ENCODE assay signal across 30 cellular contexts in the genomic region with DNA sequence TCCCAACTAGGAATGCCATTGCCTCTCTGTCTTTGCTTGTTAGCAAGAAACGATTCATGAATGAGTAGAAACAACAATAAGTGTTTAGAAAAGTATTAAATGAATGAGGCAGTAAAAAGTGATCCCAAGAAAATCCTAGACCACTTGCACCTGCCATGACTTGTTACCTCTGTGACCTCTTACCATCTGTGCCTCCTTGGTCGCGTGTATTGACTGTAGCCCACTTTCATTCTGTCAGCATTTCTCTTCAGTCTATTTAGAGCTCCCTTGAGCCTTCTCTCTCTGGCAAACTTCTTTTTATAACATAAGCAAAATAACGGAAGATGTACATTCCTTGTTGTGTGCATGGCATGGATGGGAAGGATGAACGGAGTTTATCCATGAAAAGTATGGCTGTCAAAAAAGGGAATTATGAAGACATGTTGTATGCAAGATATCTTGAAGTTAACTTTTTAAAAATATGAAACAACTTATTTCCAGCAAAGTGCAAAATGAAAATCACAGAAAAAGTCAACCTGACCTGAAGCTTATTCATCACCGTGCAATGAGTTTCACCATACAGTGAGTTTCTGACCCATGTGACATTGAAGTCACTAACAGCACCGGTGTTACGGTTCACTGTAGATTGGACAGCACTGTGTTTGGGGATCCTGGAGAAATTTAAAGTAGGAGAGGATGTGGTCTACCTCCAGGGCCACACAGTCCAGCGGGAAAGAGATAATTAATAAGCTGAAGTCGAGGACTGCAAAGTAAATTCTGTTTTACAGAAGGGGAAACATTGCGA. TPM values are rescaled to one million over a fixed set of nuclear protein-coding genes. Genes with fewer than 3 reads are reported as not detected.
"Had no signal": no experiment of that assay in that cellular context is flagged by ENCODE, and none has a peak within 500 bp of the region (broad histone marks: within the 10 kb centered on the region; RNA-seq: fewer than 3 reads in every experiment).

No MANE protein-coding gene starts in this region.

- H3K36me3 Mint-ChIP-seq: activated CD8-positive, alpha-beta memory T cell treated with anti-CD3 and anti-CD28 coated beads, Interleukin-2, amount 10 ng/mL, durations not matched to agents 7 days and 5 days; activated naive CD4-positive, alpha-beta T cell treated with anti-CD3 and anti-CD28 coated beads, Interleukin-2, amount 50 U/mL, for 24 hours; activated naive CD8-positive, alpha-beta T cell treated with anti-CD3 and anti-CD28 coated beads for 36 hours had no signal

- H3K27ac Mint-ChIP-seq: activated CD4-positive, alpha-beta memory T cell treated with anti-CD3 and anti-CD28 coated beads for 36 hours; activated CD4-positive, alpha-beta T cell treated with anti-CD3 and anti-CD28 coated beads for 36 hours; activated CD4-positive, alpha-beta T cell treated with anti-CD3 and anti-CD28 coated beads, Interleukin-2, amount 10 ng/mL, durations not matched to agents 24 days and 14 days; activated CD8-positive, alpha-beta memory T cell treated with anti-CD3 and anti-CD28 coated beads, Interleukin-2, amount 10 ng/mL, durations not matched to agents 7 days and 5 days; activated CD8-positive, alpha-beta T cell treated with anti-CD3 and anti-CD28 coated beads, Interleukin-2, amount 10 ng/mL, durations not matched to agents 7 days and 5 days; activated naive CD4-positive, alpha-beta T cell treated with anti-CD3 and anti-CD28 coated beads for 36 hours; activated naive CD4-positive, alpha-beta T cell treated with anti-CD3 and anti-CD28 coated beads, Interleukin-2, amount 50 U/mL, for 24 hours; activated naive CD8-positive, alpha-beta T cell treated with anti-CD3 and anti-CD28 coated beads for 36 hours; activated naive CD8-positive, alpha-beta T cell treated with anti-CD3 and anti-CD28 coated beads, Interleukin-2, amount 50 U/mL, for 24 hours; activated T-helper 1 cell treated with anti-CD3 and anti-CD28 coated beads, Interleukin-12 subunit alpha, Interleukin-12 subunit beta, Interleukin-2, Interleukin-4 antibody, amounts not matched to agents 30 ng/mL and 10 ng/mL and 1 ng/mL, durations not matched to agents 14 hours and 24 hours and 36 hours; activated T-helper 2 cell treated with anti-CD3 and anti-CD28 coated beads, Interferon-gamma antibody, Interleukin-2, Interleukin-4, amounts not matched to agents 10 μg/mL and 5 μg/mL and 100 μg/mL, durations not matched to agents 14 hours and 24 hours and 36 hours; effector memory CD8-positive, alpha-beta T cell had no signal

- H3K4me3 ChIP-seq: adrenal gland, body of pancreas, colonic mucosa, esophagus muscularis mucosa, gastrocnemius medialis, heart right ventricle had no signal

- H3K4me1 ChIP-seq: adrenal gland, body of pancreas, colonic mucosa, esophagus muscularis mucosa, gastrocnemius medialis had no signal

- H3K4me3 Mint-ChIP-seq: activated CD4-positive, alpha-beta memory T cell treated with anti-CD3 and anti-CD28 coated beads for 36 hours; activated CD4-positive, alpha-beta T cell treated with anti-CD3 and anti-CD28 coated beads for 36 hours; activated CD4-positive, alpha-beta T cell treated with anti-CD3 and anti-CD28 coated beads, Interleukin-2, amount 10 ng/mL, durations not matched to agents 24 days and 14 days; activated CD8-positive, alpha-beta memory T cell treated with anti-CD3 and anti-CD28 coated beads, Interleukin-2, amount 10 ng/mL, durations not matched to agents 7 days and 5 days; activated CD8-positive, alpha-beta T cell treated with anti-CD3 and anti-CD28 coated beads, Interleukin-2, amount 10 ng/mL, durations not matched to agents 7 days and 5 days; activated naive CD4-positive, alpha-beta T cell treated with anti-CD3 and anti-CD28 coated beads for 36 hours; activated naive CD4-positive, alpha-beta T cell treated with anti-CD3 and anti-CD28 coated beads, Interleukin-2, amount 50 U/mL, for 24 hours; activated naive CD8-positive, alpha-beta T cell treated with anti-CD3 and anti-CD28 coated beads for 36 hours; activated naive CD8-positive, alpha-beta T cell treated with anti-CD3 and anti-CD28 coated beads, Interleukin-2, amount 50 U/mL, for 24 hours; activated T-helper 1 cell treated with anti-CD3 and anti-CD28 coated beads, Interleukin-12 subunit alpha, Interleukin-12 subunit beta, Interleukin-2, Interleukin-4 antibody, amounts not matched to agents 30 ng/mL and 10 ng/mL and 1 ng/mL, durations not matched to agents 14 hours and 24 hours and 36 hours; effector memory CD8-positive, alpha-beta T cell had no signal

- DNase-seq: activated CD4-positive, alpha-beta memory T cell treated with anti-CD3 and anti-CD28 coated beads for 36 hours; activated CD4-positive, alpha-beta T cell treated with anti-CD3 and anti-CD28 coated beads for 36 hours; activated CD4-positive, alpha-beta T cell treated with anti-CD3 and anti-CD28 coated beads, Interleukin-2, amount 10 ng/mL, durations not matched to agents 24 days and 14 days; activated CD4-positive, CD25-positive, alpha-beta regulatory T cell; activated CD4-positive, CD25-positive, alpha-beta regulatory T cell treated with anti-CD3 and anti-CD28 coated beads, Interleukin-2, amount 50 U/mL, for 72 hours; activated CD8-positive, alpha-beta memory T cell treated with anti-CD3 and anti-CD28 coated beads, Interleukin-2, amount 10 ng/mL, durations not matched to agents 7 days and 5 days; activated CD8-positive, alpha-beta memory T cell treated with anti-CD3 and anti-CD28 coated beads, Interleukin-2, amount 50 U/mL, for 4 hours; activated CD8-positive, alpha-beta T cell treated with anti-CD3 and anti-CD28 coated beads, Interleukin-2, amount 10 ng/mL, durations not matched to agents 7 days and 5 days; activated effector memory CD4-positive, alpha-beta T cell treated with anti-CD3 and anti-CD28 coated beads, Interleukin-2, amount 50 U/mL, for 16 hours; activated naive CD4-positive, alpha-beta T cell treated with anti-CD3 and anti-CD28 coated beads for 36 hours; activated naive CD8-positive, alpha-beta T cell treated with anti-CD3 and anti-CD28 coated beads for 36 hours; activated naive CD8-positive, alpha-beta T cell treated with anti-CD3 and anti-CD28 coated beads, Interleukin-2, amount 50 U/mL, for 24 hours; activated T-cell treated with anti-CD3 and anti-CD28 coated beads, Interleukin-2, amount 50 U/mL, for 1 hour; activated T-cell treated with anti-CD3 and anti-CD28 coated beads, Interleukin-2, amount 50 U/mL, for 48 hours; adrenal gland; amygdala; aorta; body of pancreas; central memory CD4-positive, alpha-beta T cell; colonic mucosa; effector CD4-positive, alpha-beta T cell; effector memory CD8-positive, alpha-beta T cell; erythroblast; gastrocnemius medialis; heart right ventricle had no signal

- H3K9me3 Mint-ChIP-seq: activated CD4-positive, alpha-beta memory T cell treated with anti-CD3 and anti-CD28 coated beads for 36 hours; activated CD4-positive, alpha-beta T cell treated with anti-CD3 and anti-CD28 coated beads, Interleukin-2, amount 10 ng/mL, durations not matched to agents 24 days and 14 days; activated naive CD4-positive, alpha-beta T cell treated with anti-CD3 and anti-CD28 coated beads for 36 hours; activated naive CD4-positive, alpha-beta T cell treated with anti-CD3 and anti-CD28 coated beads, Interleukin-2, amount 50 U/mL, for 24 hours; activated naive CD8-positive, alpha-beta T cell treated with anti-CD3 and anti-CD28 coated beads for 36 hours; activated naive CD8-positive, alpha-beta T cell treated with anti-CD3 and anti-CD28 coated beads, Interleukin-2, amount 50 U/mL, for 24 hours; activated T-helper 1 cell treated with anti-CD3 and anti-CD28 coated beads, Interleukin-12 subunit alpha, Interleukin-12 subunit beta, Interleukin-2, Interleukin-4 antibody, amounts not matched to agents 30 ng/mL and 10 ng/mL and 1 ng/mL, durations not matched to agents 14 hours and 24 hours and 36 hours; activated T-helper 2 cell treated with anti-CD3 and anti-CD28 coated beads, Interferon-gamma antibody, Interleukin-2, Interleukin-4, amounts not matched to agents 10 μg/mL and 5 μg/mL and 100 μg/mL, durations not matched to agents 14 hours and 24 hours and 36 hours had no signal

- H3K27me3 Mint-ChIP-seq: activated CD4-positive, alpha-beta T cell treated with anti-CD3 and anti-CD28 coated beads, Interleukin-2, amount 10 ng/mL, durations not matched to agents 24 days and 14 days; activated CD8-positive, alpha-beta memory T cell treated with anti-CD3 and anti-CD28 coated beads, Interleukin-2, amount 10 ng/mL, durations not matched to agents 7 days and 5 days; activated naive CD8-positive, alpha-beta T cell treated with anti-CD3 and anti-CD28 coated beads for 36 hours had no signal

- H3K27ac ChIP-seq: adrenal gland, body of pancreas, colonic mucosa, esophagus muscularis mucosa, foreskin keratinocyte, gastrocnemius medialis, heart right ventricle had no signal

- H3K9me3 ChIP-seq: adrenal gland, body of pancreas, colonic mucosa, esophagus muscularis mucosa, gastrocnemius medialis, heart right ventricle had no signal

- H3K27me3 ChIP-seq: adrenal gland, body of pancreas, colonic mucosa, esophagus muscularis mucosa, foreskin keratinocyte, gastrocnemius medialis, heart right ventricle had no signal

- H3K4me1 Mint-ChIP-seq: activated CD4-positive, alpha-beta T cell treated with anti-CD3 and anti-CD28 coated beads for 36 hours; activated CD4-positive, alpha-beta T cell treated with anti-CD3 and anti-CD28 coated beads, Interleukin-2, amount 10 ng/mL, durations not matched to agents 24 days and 14 days; activated CD8-positive, alpha-beta memory T cell treated with anti-CD3 and anti-CD28 coated beads, Interleukin-2, amount 10 ng/mL, durations not matched to agents 7 days and 5 days; activated naive CD4-positive, alpha-beta T cell treated with anti-CD3 and anti-CD28 coated beads, Interleukin-2, amount 50 U/mL, for 24 hours; activated naive CD8-positive, alpha-beta T cell treated with anti-CD3 and anti-CD28 coated beads for 36 hours; activated naive CD8-positive, alpha-beta T cell treated with anti-CD3 and anti-CD28 coated beads, Interleukin-2, amount 50 U/mL, for 24 hours had no signal

- H3K36me3 ChIP-seq: adrenal gland, colonic mucosa, gastrocnemius medialis, heart right ventricle had no signal

RNA-seq across cellular contexts. Expression of gene KCNK1, which starts 47.7 kb away (rescaled TPM):
- total RNA-seq: activated naive CD8-positive, alpha-beta T cell treated with anti-CD3 and anti-CD28 coated beads for 36 hours had no signal
